In genomic region chr9:130240410-130241197, GRCh38 we compare ENCODE assay signal across 8 cellular contexts. TPM values are rescaled to one million over a fixed set of nuclear protein-coding genes. Genes with fewer than 3 reads are reported as not detected.
A peak's percentile ranks its signal among the peaks of the same experiment; 100 is the strongest.
DNase-seq lines count a peak whose midpoint lies in the region; ATAC-seq and TF ChIP-seq lines count a peak whose summit lies in the region.

No MANE protein-coding gene starts in this region.

- no peak for TF ChIP-seq CTCF in prostate gland (IDR thresholded peaks at IDR 0.05)

- H3K4me1 ChIP-seq in prostate gland (replicated peaks), result no peaks in the 10 kb centered on the region

- no peak overlapping the region for H3K4me3 ChIP-seq in prostate gland

- peak; percentile 81 for DNase-seq in EH (ENCODE audit: low read depth)
- DNase-seq in NCI-H748 (lab: John Stamatoyannopoulos, UW; ENCODE audit: unreplicated experiment), result peak; percentile 70
- DNase-seq in activated T-cell treated with anti-CD3 and anti-CD28 coated beads, Interleukin-2, amount 50 U/mL, for 72 hours, result peak; percentile 26 to 47
- DNase-seq in glomerular visceral epithelial cell (ENCODE audit: extremely low spot score), result peak; percentile 63
- DNase-seq in prostate gland (ENCODE audit: low spot score), result peak; percentile 48

- H3K27me3 ChIP-seq in prostate gland (replicated peaks; ENCODE audit: insufficient read depth), result no peaks in the 10 kb centered on the region

- H3K9me3 ChIP-seq in prostate gland, result no peaks in the 10 kb centered on the region

- no peaks in the 10 kb centered on the region for H3K9me3 Mint-ChIP-seq in activated T-cell treated with anti-CD3 and anti-CD28 coated beads, Interleukin-2, amount 50 U/mL, for 72 hours

- no peaks in the 10 kb centered on the region for H3K27me3 Mint-ChIP-seq in activated T-cell treated with anti-CD3 and anti-CD28 coated beads, Interleukin-2, amount 50 U/mL, for 72 hours (ENCODE audit: low read depth)

- peak; percentile 47 for ATAC-seq in HG03571 (IDR thresholded peaks at IDR 0.05; ENCODE audit: unreplicated experiment)
- peak; percentile 42 to 46 for ATAC-seq in activated T-cell treated with anti-CD3 and anti-CD28 coated beads, Interleukin-2, amount 50 U/mL, for 72 hours (replicated peaks in 1 of 2)
- ATAC-seq in HG02840 (IDR thresholded peaks at IDR 0.05; ENCODE audit: low FRiP score, unreplicated experiment), result no peak
- ATAC-seq in GM21447 (IDR thresholded peaks at IDR 0.05; ENCODE audit: unreplicated experiment), result no peak

- peak overlapping the region in 1 of 2 donors; percentile 6 for H3K4me3 Mint-ChIP-seq in activated T-cell treated with anti-CD3 and anti-CD28 coated beads, Interleukin-2, amount 50 U/mL, for 72 hours

- H3K4me1 Mint-ChIP-seq in activated T-cell treated with anti-CD3 and anti-CD28 coated beads, Interleukin-2, amount 50 U/mL, for 72 hours (ENCODE audit: low read depth), result peaks cover 60% of the 10 kb centered on the region

- intact Hi-C loops in prostate gland (cut with DNase I), result no loop called here

- H3K36me3 ChIP-seq in prostate gland, result no peaks in the 10 kb centered on the region

- H3K27ac Mint-ChIP-seq in activated T-cell treated with anti-CD3 and anti-CD28 coated beads, Interleukin-2, amount 50 U/mL, for 72 hours, result no peak overlapping the region

- H3K27ac ChIP-seq in prostate gland, result no peak overlapping the region

- no peak for TF ChIP-seq POLR2A in prostate gland (IDR thresholded peaks at IDR 0.05)

- no peaks in the 10 kb centered on the region for H3K36me3 Mint-ChIP-seq in activated T-cell treated with anti-CD3 and anti-CD28 coated beads, Interleukin-2, amount 50 U/mL, for 72 hours (ENCODE audit: insufficient read depth in 2 of 2)

- 75% methylated on average over 5 of the region's 5 CpGs for WGBS in prostate gland

RNA-seq across cellular contexts. Expression of gene HMCN2, which starts 25.0 kb away (rescaled TPM):
- under 1 TPM; 0.12 to 0.17 TPM for total RNA-seq in activated T-cell treated with anti-CD3 and anti-CD28 coated beads, Interleukin-2, amount 50 U/mL, for 72 hours
- total RNA-seq in prostate gland, result 1 to 10 TPM; 2.9 to 5.5 TPM

Comparison
In these comparisons a context has a peak if more than half of its experiments do, and no peak if none do; other contexts are left out.
1. ATAC-seq: peak in HG03571 (single experiment) and activated T-cell treated with anti-CD3 and anti-CD28 coated beads, Interleukin-2, amount 50 U/mL, for 72 hours (2 of 2); none in HG02840 (single experiment) and GM21447 (single experiment).
2. Peak in every context shown above with its lines, with median percentiles within 50 percentile points of each other: DNase-seq.